ENCODE assay signal across 16 cellular contexts in the genomic region with DNA sequence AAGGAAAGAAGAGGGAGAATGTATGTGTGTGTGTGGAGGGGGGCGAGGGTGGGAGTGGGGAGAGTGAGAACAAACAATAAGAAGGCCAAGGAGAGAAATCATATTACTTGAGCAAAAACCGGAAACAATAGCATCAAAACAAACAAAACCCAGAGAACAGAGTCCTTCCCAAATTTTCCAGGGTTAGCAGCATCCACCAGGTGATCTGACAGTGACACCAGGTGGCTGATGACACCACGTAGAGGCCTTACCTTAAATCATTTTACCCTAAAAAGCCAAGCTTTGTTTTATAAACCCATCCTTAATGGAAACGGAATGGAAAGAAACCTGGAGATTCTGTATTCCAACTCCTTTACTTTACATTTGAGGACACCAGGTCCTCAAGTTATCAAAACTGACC. TPM values are rescaled to one million over a fixed set of nuclear protein-coding genes. Genes with fewer than 3 reads are reported as not detected.
DNase-seq lines count a peak whose midpoint lies in the region; ATAC-seq, FAIRE-seq and TF ChIP-seq lines count a peak whose summit lies in the region.
"Had no signal": no experiment of that assay in that cellular context is flagged by ENCODE, and none has a peak within 500 bp of the region (broad histone marks: within the 10 kb centered on the region; RNA-seq: fewer than 3 reads in every experiment).

No MANE protein-coding gene starts in this region.

- intact Hi-C loops in PC-3 (cut with micrococcal nuclease) = loop anchor here (1.0 to 5.0 kb wide), 2 partner anchors 187 to 590 kb away; no protein-coding TSS in a partner anchor

- DNase-seq in NCI-H1092 treated with DMSO at 0.1 percent for 48 hours (lab: John Stamatoyannopoulos, UW) (peak; percentile 12), NCI-H1092 (lab: John Stamatoyannopoulos, UW) (no peak), HuH-7 (ENCODE audit: low spot score) (peak; percentile 21), PC-3 (peak; percentile 12), keratinocyte (ENCODE audit: low read depth, low spot score) (no peak)
- no peak for DNase-seq in stimulated activated CD4-positive, alpha-beta T cell treated with anti-CD3 and anti-CD28 coated beads, Interleukin-2, amount 100 ng/mL, for 24 hours
- DNase-seq: activated CD4-positive, alpha-beta T cell treated with anti-CD3 and anti-CD28 coated beads, Interleukin-2, amount 10 ng/mL, durations not matched to agents 7 days and 5 days; activated T-cell treated with anti-CD3 and anti-CD28 coated beads, Interleukin-2, amount 50 U/mL, for 72 hours; kidney glomerular epithelial cell; NCI-H774; SIG-M5; spleen; stimulated activated naive CD8-positive, alpha-beta T cell treated with anti-CD3 and anti-CD28 coated beads, Interleukin-15, amount 100 ng/mL, for 72 hours; T1000 had no signal

- peak; percentile 23 for FAIRE-seq in keratinocyte (lab: Jason Lieb, UNC)

- POLR2A ChIA-PET in PC-3 (lab: Charles Lee; ENCODE audit: unreplicated experiment) = no interaction called here

- H3K36me3 ChIP-seq in PC-3 (ENCODE audit: low read depth, low read length) = no peaks in the 10 kb centered on the region
- no peaks in the 10 kb centered on the region for H3K36me3 ChIP-seq in keratinocyte (ENCODE audit: control insufficient read depth in 2 of 2, extremely low read depth in 1 of 2, insufficient read depth in 2 of 2, low read length in 2 of 2)
- H3K36me3 ChIP-seq: spleen had no signal

- BruUV-seq in PC-3 (replicated peaks; lab: Mats Ljungman, UMichigan) = no TSS peak

- dilution Hi-C loops in keratinocyte (cut with MboI; ENCODE audit: extremely low pct_ligation_motif_present, low sequenced_read_pairs) = no loop called here

- H3F3A ChIP-seq in PC-3 (ENCODE audit: low read length, unreplicated experiment) = no peaks in the 10 kb centered on the region

- H3K27me3 ChIP-seq in PC-3 (ENCODE audit: low read length) (no peaks in the 10 kb centered on the region), keratinocyte (ENCODE audit: control insufficient read depth, extremely low read depth, insufficient read depth, low read length) (no peaks in the 10 kb centered on the region)

- peak; percentile 53 for TF ChIP-seq CTCF in PC-3 (conservative IDR thresholded peaks at IDR 0.05; ENCODE audit: low read depth, low read length)
- peak in 2 of 3 experiments; percentile 40 to 61 for TF ChIP-seq CTCF in keratinocyte (optimal IDR thresholded peaks at IDR 0.05 in 1 of 3, IDR thresholded peaks at IDR 0.05 in 1 of 3, conservative IDR thresholded peaks at IDR 0.05 in 1 of 3; ENCODE audit: extremely low read depth in 1 of 3, insufficient read depth in 2 of 3, low read length in 3 of 3)

- H3K4me1 ChIP-seq in PC-3 (ENCODE audit: insufficient read depth, low read length) (peaks cover 12% of the 10 kb centered on the region), keratinocyte (ENCODE audit: control insufficient read depth, extremely low read depth, insufficient read depth, low read length) (peaks cover 9% of the 10 kb centered on the region)

- no peaks in the 10 kb centered on the region for H3K9me3 ChIP-seq in PC-3 (ENCODE audit: low read length)
- H3K9me3 ChIP-seq in keratinocyte (ENCODE audit: control insufficient read depth, low read depth, low read length) = no peaks in the 10 kb centered on the region
- H3K9me3 ChIP-seq: spleen had no signal

- H3K9me1 ChIP-seq in keratinocyte (ENCODE audit: control insufficient read depth, extremely low read depth, insufficient read depth, low read length) = no peaks in the 10 kb centered on the region

- H3K4me2 ChIP-seq in PC-3 (ENCODE audit: low read length) (no peak overlapping the region), keratinocyte (ENCODE audit: control insufficient read depth, extremely low read depth, insufficient read depth, low read depth, low read length) (no peak overlapping the region)

- H3K79me2 ChIP-seq in PC-3 (ENCODE audit: low read length) (no peaks in the 10 kb centered on the region), keratinocyte (ENCODE audit: control insufficient read depth, insufficient read depth, low read length) (no peaks in the 10 kb centered on the region)

- ATAC-seq in PC-3 (no peak), GM19467 (IDR thresholded peaks at IDR 0.05; ENCODE audit: unreplicated experiment) (no peak), GM21360 (IDR thresholded peaks at IDR 0.05; ENCODE audit: unreplicated experiment) (no peak)
- ATAC-seq: activated T-cell treated with anti-CD3 and anti-CD28 coated beads, Interleukin-2, amount 50 U/mL, for 72 hours; stimulated activated naive CD8-positive, alpha-beta T cell treated with anti-CD3 and anti-CD28 coated beads, Interleukin-15, amount 100 ng/mL, for 72 hours had no signal

- no peak overlapping the region for H3K4me3 ChIP-seq in PC-3 (ENCODE audit: low read length)
- H3K4me3 ChIP-seq in keratinocyte (ENCODE audit: control insufficient read depth in 2 of 3, extremely low read depth in 1 of 3, insufficient read depth in 2 of 3, low read depth in 1 of 3, low read length in 3 of 3) = no peak overlapping the region
- H3K4me3 ChIP-seq: spleen had no signal

- H3K27ac ChIP-seq in PC-3 (ENCODE audit: low read length) = no peak overlapping the region
- no peak overlapping the region for H3K27ac ChIP-seq in keratinocyte (ENCODE audit: control insufficient read depth, insufficient read depth, low read length)
- H3K27ac ChIP-seq: spleen had no signal

- no peak overlapping the region for H2AFZ ChIP-seq in PC-3 (ENCODE audit: low read length)
- H2AFZ ChIP-seq in keratinocyte (ENCODE audit: control insufficient read depth, low read length) = no peak overlapping the region

- no peaks in the 10 kb centered on the region for H4K20me1 ChIP-seq in PC-3 (ENCODE audit: low read length)
- H4K20me1 ChIP-seq in keratinocyte (ENCODE audit: control insufficient read depth, extremely low read depth, insufficient read depth, low read length) = no peaks in the 10 kb centered on the region

- H3K9ac ChIP-seq in PC-3 (ENCODE audit: low read length) = no peak overlapping the region
- no peak overlapping the region for H3K9ac ChIP-seq in keratinocyte (ENCODE audit: control insufficient read depth, extremely low read depth, insufficient read depth, low read length)

- CTCF ChIA-PET in PC-3 (lab: Charles Lee) = interaction anchor here (0.5 to 0.6 kb wide), 3 partner anchors 40 to 235 kb away, joined by 3 to 4 read pairs (median 3); no protein-coding TSS in a partner anchor

- no peaks in the 10 kb centered on the region for H3K9me2 ChIP-seq in PC-3 (replicated peaks; ENCODE audit: low read length)

RNA-seq across cellular contexts. Expression of gene CDCA7, which starts 42.9 kb away (rescaled TPM):
- 29.3 and 36.4 TPM in 2 replicates for total RNA-seq in PC-3 (2014; rRNA removed)
- 7.6 to 30.9 TPM (median 30.1 TPM) in 3 replicates for polyA plus RNA-seq in keratinocyte
- 1.8 TPM for polyA plus RNA-seq in keratinocyte (2011; ENCODE audit: low read depth)
- 10.1 and 13.2 TPM in 2 replicates for polyA plus RNA-seq in keratinocyte (2011; cell fraction: cytosol; rRNA removed)
- 19.1 and 20.7 TPM in 2 replicates for polyA plus RNA-seq in keratinocyte (2011; cell fraction: nucleus; rRNA removed)
- polyA plus RNA-seq in keratinocyte (2012; ENCODE audit: low replicate concordance) = 1.8 and 15.0 TPM in 2 replicates
- polyA minus RNA-seq in keratinocyte = 4.8 to 15.0 TPM (median 10.9 TPM) in 3 replicates
- polyA minus RNA-seq in keratinocyte (2011; cell fraction: cytosol; rRNA and poly(A)+ RNA removed) = 4.8 TPM
- 2.3 and 3.2 TPM in 2 replicates for polyA minus RNA-seq in keratinocyte (2011; cell fraction: nucleus; rRNA and poly(A)+ RNA removed)

Comparison
In these comparisons a context has a peak if more than half of its experiments do, and no peak if none do; other contexts are left out.
1. DNase-seq: peak in NCI-H1092 treated with DMSO at 0.1 percent for 48 hours (single experiment), HuH-7 (single experiment) and PC-3 (single experiment); none in NCI-H1092 (single experiment), keratinocyte (single experiment) and stimulated activated CD4-positive, alpha-beta T cell treated with anti-CD3 and anti-CD28 coated beads, Interleukin-2, amount 100 ng/mL, for 24 hours (0 of 2).